Comparison of ENCODE assay signal across 29 cellular contexts in the genomic region with DNA sequence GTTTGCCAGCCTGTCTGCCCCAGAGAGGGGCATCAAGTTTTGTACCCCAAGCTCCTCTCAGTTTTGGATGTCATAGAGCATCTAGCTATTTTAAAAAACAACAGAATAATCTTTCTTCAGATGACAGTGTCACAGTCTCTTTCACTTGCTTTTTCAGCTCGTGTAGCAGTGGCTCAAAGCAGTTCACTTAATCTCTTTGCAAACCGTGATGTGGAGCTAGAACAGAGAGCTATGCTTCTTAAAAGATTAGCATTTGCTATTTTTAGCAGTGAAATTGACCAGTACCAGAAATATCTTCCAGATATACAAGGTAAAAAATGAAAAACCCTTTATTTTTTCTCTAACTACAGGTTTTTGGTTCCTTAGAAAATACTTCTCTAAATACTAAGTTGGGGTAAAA.
"Had no signal": no experiment of that assay in that cellular context is flagged by ENCODE, and none has a peak within 500 bp of the region (broad histone marks: within the 10 kb centered on the region; RNA-seq: fewer than 3 reads in every experiment).

No MANE protein-coding gene starts in this region.

- FAIRE-seq: islet of Langerhans, TTC549 had no signal

- H3K9me3 ChIP-seq: ascending aorta, esophagus muscularis mucosa, ovary, prostate gland, spleen, suprapubic skin, tibial artery had no signal

- H3K4me3 ChIP-seq: ascending aorta, esophagus muscularis mucosa, ovary, prostate gland, spleen, suprapubic skin, tibial artery had no signal

- ATAC-seq: activated CD4-positive, CD25-positive, alpha-beta regulatory T cell treated with anti-CD3 and anti-CD28 coated beads, Interleukin-2, amount 50 U/mL, for 24 hours; foreskin keratinocyte had no signal

- H3K27ac ChIP-seq: ascending aorta, brain microvascular endothelial cell, esophagus muscularis mucosa, foreskin keratinocyte, ovary, prostate gland, spleen, suprapubic skin, tibial artery, VCaP had no signal

- H3K4me1 ChIP-seq: ascending aorta, foreskin keratinocyte, prostate gland, spleen, suprapubic skin, tibial artery had no signal

- H3K27me3 ChIP-seq: ascending aorta, brain microvascular endothelial cell, esophagus muscularis mucosa, foreskin keratinocyte, ovary, spleen, suprapubic skin, tibial artery had no signal

- H3K36me3 ChIP-seq: ovary, prostate gland had no signal

- DNase-seq: activated CD4-positive, alpha-beta memory T cell treated with anti-CD3 and anti-CD28 coated beads for 36 hours; activated CD4-positive, alpha-beta T cell treated with anti-CD3 and anti-CD28 coated beads for 48 hours; activated CD8-positive, alpha-beta memory T cell treated with anti-CD3 and anti-CD28 coated beads, Interleukin-2, amount 50 U/mL, for 4 hours; activated gamma-delta T cell; activated naive CD4-positive, alpha-beta T cell treated with anti-CD3 and anti-CD28 coated beads, Interleukin-2, amount 10 ng/mL, durations not matched to agents 7 days and 5 days; activated naive CD8-positive, alpha-beta T cell treated with anti-CD3 and anti-CD28 coated beads, Interleukin-2, amount 10 ng/mL, durations not matched to agents 7 days and 5 days; activated T-cell treated with anti-CD3 and anti-CD28 coated beads, Interleukin-2, amount 50 U/mL, for 1 hour; brain microvascular endothelial cell; central memory CD4-positive, alpha-beta T cell; dermis blood vessel endothelial cell; effector CD4-positive, alpha-beta T cell; foreskin keratinocyte; mammary epithelial cell; naive B cell; nephron progenitor cell; ovary; right cardiac atrium; spleen; stimulated activated naive CD4-positive, alpha-beta T cell; T-helper 9 cell; tibial artery had no signal
